Comparison of ENCODE assay signal across 8 cellular contexts in the genomic region with DNA sequence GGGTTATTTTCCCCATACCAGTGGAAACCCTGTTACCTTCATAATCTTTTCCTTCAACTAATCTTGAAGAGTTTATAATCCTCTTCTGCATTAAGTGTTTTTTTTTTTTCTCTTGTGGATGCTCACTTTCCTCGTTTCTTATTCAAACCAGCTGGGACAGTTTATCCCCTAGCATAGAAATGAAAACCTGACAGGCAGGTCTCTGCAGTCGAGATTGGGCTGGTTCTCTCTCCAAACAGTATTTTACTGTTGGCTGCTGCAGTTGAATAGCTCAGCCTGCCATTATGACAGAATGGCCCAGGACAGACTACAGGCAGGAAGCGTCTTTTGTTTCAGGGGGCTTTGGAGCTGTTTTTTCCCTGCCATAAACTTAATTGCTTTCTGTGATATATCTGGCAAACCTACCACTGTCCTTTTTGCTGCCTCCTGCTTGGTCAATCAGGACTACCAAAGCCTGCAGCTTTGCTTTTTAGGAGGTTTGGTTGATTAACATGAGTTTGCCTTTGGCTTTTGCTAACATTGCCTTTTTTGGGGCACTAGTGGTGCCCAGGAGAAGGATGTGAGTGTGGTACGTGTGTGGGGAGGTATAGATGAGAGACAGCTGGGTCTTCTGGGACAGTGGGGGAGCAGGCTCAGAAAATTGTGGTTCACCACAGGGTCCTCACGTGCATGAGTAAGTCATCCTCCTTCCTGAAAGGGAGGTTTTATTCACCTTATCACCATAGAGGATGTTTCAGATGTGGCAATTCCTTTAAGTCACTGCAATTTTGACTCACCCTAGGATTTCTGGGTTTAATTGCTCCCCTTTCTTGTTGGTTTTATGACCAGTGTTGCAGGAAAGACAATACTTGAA.
DNase-seq lines count a peak whose midpoint lies in the region; ATAC-seq lines count a peak whose summit lies in the region.

No MANE protein-coding gene starts in this region.

- no peak overlapping the region for H3K4me3 Mint-ChIP-seq in activated T-cell treated with anti-CD3 and anti-CD28 coated beads, Interleukin-2, amount 50 U/mL, for 24 hours

- ATAC-seq in GM19463 (IDR thresholded peaks at IDR 0.05; ENCODE audit: unreplicated experiment) (peak; percentile 75), HG03520 (IDR thresholded peaks at IDR 0.05; ENCODE audit: unreplicated experiment) (peak; percentile 57), HG03025 (IDR thresholded peaks at IDR 0.05; ENCODE audit: low FRiP score, unreplicated experiment) (no peak)

- peaks cover 54% of the 10 kb centered on the region for H3K27me3 Mint-ChIP-seq in activated T-cell treated with anti-CD3 and anti-CD28 coated beads, Interleukin-2, amount 50 U/mL, for 24 hours

- peak; percentile 37 for DNase-seq in activated T-cell treated with anti-CD3 and anti-CD28 coated beads, Interleukin-2, amount 50 U/mL, for 24 hours
- DNase-seq in stimulated activated CD8-positive, alpha-beta memory T cell treated with anti-CD3 and anti-CD28 coated beads, Interleukin-2, amount 100 ng/mL, for 48 hours (ENCODE audit: low read depth in 2 of 2): peak; percentile 7 to 41
- DNase-seq in NCI-H2171 (lab: John Stamatoyannopoulos, UW): no peak
- no peak for DNase-seq in DMS 273 (lab: John Stamatoyannopoulos, UW; ENCODE audit: unreplicated experiment)
- no peak for DNase-seq in OCI-M2 (lab: John Stamatoyannopoulos, UW; ENCODE audit: unreplicated experiment)

- no peaks in the 10 kb centered on the region for H3K36me3 Mint-ChIP-seq in activated T-cell treated with anti-CD3 and anti-CD28 coated beads, Interleukin-2, amount 50 U/mL, for 24 hours (ENCODE audit: low read depth)

- peaks cover 33% of the 10 kb centered on the region for H3K4me1 Mint-ChIP-seq in activated T-cell treated with anti-CD3 and anti-CD28 coated beads, Interleukin-2, amount 50 U/mL, for 24 hours (ENCODE audit: low read depth)

- peak overlapping the region; percentile 10 for H3K27ac Mint-ChIP-seq in activated T-cell treated with anti-CD3 and anti-CD28 coated beads, Interleukin-2, amount 50 U/mL, for 24 hours

- peaks cover 8% of the 10 kb centered on the region for H3K9me3 Mint-ChIP-seq in activated T-cell treated with anti-CD3 and anti-CD28 coated beads, Interleukin-2, amount 50 U/mL, for 24 hours

Comparison
In these comparisons a context has a peak if more than half of its experiments do, and no peak if none do; other contexts are left out.
1. DNase-seq: peak in activated T-cell treated with anti-CD3 and anti-CD28 coated beads, Interleukin-2, amount 50 U/mL, for 24 hours (single experiment) and stimulated activated CD8-positive, alpha-beta memory T cell treated with anti-CD3 and anti-CD28 coated beads, Interleukin-2, amount 100 ng/mL, for 48 hours (2 of 2); none in NCI-H2171 (single experiment), DMS 273 (single experiment) and OCI-M2 (single experiment).